Comparison of ENCODE assay signal across 8 cellular contexts in the genomic region with DNA sequence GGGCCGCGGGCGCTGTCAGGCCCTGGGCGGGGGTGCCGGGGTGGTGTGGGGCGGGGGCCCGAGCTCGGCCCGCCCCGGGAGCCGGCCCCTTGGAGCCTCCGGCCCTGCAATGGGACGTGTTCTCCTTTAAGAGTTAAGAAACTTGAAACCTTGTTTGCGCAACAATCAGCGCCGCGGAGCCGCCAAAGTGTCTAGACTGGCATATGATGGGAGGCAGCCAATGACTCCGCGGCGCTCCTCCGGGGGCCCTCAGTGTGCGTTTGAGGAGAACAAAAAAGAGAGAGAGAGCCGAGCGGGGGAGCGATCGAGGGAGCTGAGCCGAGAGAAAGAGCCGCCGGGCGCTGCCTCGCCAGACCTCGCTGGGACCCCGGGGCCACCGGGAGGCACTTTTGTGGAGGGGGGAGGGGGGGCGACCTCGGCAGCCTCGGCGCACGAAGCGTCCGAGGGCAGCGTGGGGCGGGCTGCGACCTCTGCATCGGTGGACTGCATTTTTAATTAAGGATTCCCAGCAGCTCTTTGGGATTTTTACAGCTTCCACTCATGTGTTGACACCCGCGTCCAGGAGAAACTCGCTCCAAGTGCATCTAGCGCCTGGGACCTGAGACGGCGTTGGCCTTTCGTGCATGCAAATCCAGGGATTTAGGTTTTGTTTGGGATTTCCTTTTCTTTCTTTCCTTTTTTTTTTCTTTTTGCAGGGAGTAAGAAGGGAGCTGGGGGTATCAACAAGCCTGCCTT. TPM values are rescaled to one million over a fixed set of nuclear protein-coding genes. Genes with fewer than 3 reads are reported as not detected.
DNase-seq lines count a peak whose midpoint lies in the region; ATAC-seq, FAIRE-seq and TF ChIP-seq lines count a peak whose summit lies in the region.

A gene (plus strand): TSS at position 202 of the 735 bp plus-strand sequence. CDS start 1,023 bp downstream, outside the sequence.

- ATAC-seq in HG03039 (IDR thresholded peaks at IDR 0.05; ENCODE audit: unreplicated experiment): peak; percentile 31
- ATAC-seq in HG02884 (IDR thresholded peaks at IDR 0.05; ENCODE audit: unreplicated experiment): no peak

- WGBS in spleen, 5 donors: 0 to 2% (median 1%) methylated on average over 33 to 53 of the region's 53 CpGs

- DNase-seq in DMS 273 (lab: John Stamatoyannopoulos, UW; ENCODE audit: unreplicated experiment) (peak; percentile 98), NCI-H510A (lab: John Stamatoyannopoulos, UW) (peak; percentile 74), cerebellar cortex (ENCODE audit: low spot score) (peak; percentile 95), keratinocyte (ENCODE audit: low read depth, low spot score) (peak; percentile 72), spleen (peak; percentile 93)
- DNase-seq in activated CD4-positive, alpha-beta T cell treated with anti-CD3 and anti-CD28 coated beads for 1 hour: peak; percentile 49

- H3K27me3 ChIP-seq in keratinocyte (ENCODE audit: control insufficient read depth, extremely low read depth, insufficient read depth, low read length): peaks cover 41% of the 10 kb centered on the region
- H3K27me3 ChIP-seq in spleen (replicated peaks in 1 of 7): peaks cover 0 to 54% (median 33%) of the 10 kb centered on the region in 7 donors

- H2AFZ ChIP-seq in keratinocyte (ENCODE audit: control insufficient read depth, low read length): peak within 1 kb of the TSS; percentile 81

- H3K27ac ChIP-seq in keratinocyte (ENCODE audit: control insufficient read depth, insufficient read depth, low read length) (peak within 1 kb of the TSS; percentile 22), spleen (peak within 1 kb of the TSS in 7 of 8 donors; percentile 48 to 86 (median 79))

- no peak for TF ChIP-seq POLR2A in spleen (IDR thresholded peaks at IDR 0.05)

- no peaks in the 10 kb centered on the region for H3K9me1 ChIP-seq in keratinocyte (ENCODE audit: control insufficient read depth, extremely low read depth, insufficient read depth, low read length)

- peak within 1 kb of the TSS; percentile 26 for H3K9ac ChIP-seq in keratinocyte (ENCODE audit: control insufficient read depth, extremely low read depth, insufficient read depth, low read length)

- no peaks in the 10 kb centered on the region for H3K79me2 ChIP-seq in keratinocyte (ENCODE audit: control insufficient read depth, insufficient read depth, low read length)

- intact Hi-C loops in spleen (cut with DNase I; ENCODE audit: low total_unique reads): no loop called here

- H3K4me2 ChIP-seq in keratinocyte (ENCODE audit: control insufficient read depth, extremely low read depth, insufficient read depth, low read depth, low read length): peak within 1 kb of the TSS; percentile 97

- dilution Hi-C loops in keratinocyte (cut with MboI; ENCODE audit: extremely low pct_ligation_motif_present, low sequenced_read_pairs): no loop called here

- FAIRE-seq in keratinocyte (lab: Jason Lieb, UNC): no peak

- H3K4me3 ChIP-seq in keratinocyte (ENCODE audit: control insufficient read depth in 2 of 3, extremely low read depth in 1 of 3, insufficient read depth in 2 of 3, low read depth in 1 of 3, low read length in 3 of 3) (peak within 1 kb of the TSS; percentile 44 to 71 (median 69)), spleen (peak within 1 kb of the TSS; percentile 72 to 94 (median 84))

- no peaks in the 10 kb centered on the region for H3K9me3 ChIP-seq in keratinocyte (ENCODE audit: control insufficient read depth, low read depth, low read length)
- H3K9me3 ChIP-seq in spleen: no peaks in the 10 kb centered on the region

- H3K4me1 ChIP-seq in keratinocyte (ENCODE audit: control insufficient read depth, extremely low read depth, insufficient read depth, low read length): peaks cover 17% of the 10 kb centered on the region
- peaks cover 10 to 67% (median 33%) of the 10 kb centered on the region in 6 donors for H3K4me1 ChIP-seq in spleen

- H4K20me1 ChIP-seq in keratinocyte (ENCODE audit: control insufficient read depth, extremely low read depth, insufficient read depth, low read length): no peaks in the 10 kb centered on the region

- TF ChIP-seq CTCF in keratinocyte (optimal IDR thresholded peaks at IDR 0.05 in 1 of 3, IDR thresholded peaks at IDR 0.05 in 1 of 3, conservative IDR thresholded peaks at IDR 0.05 in 1 of 3; ENCODE audit: extremely low read depth in 1 of 3, insufficient read depth in 2 of 3, low read length in 3 of 3) (no peak), spleen (IDR thresholded peaks at IDR 0.05 in 8 of 11, conservative IDR thresholded peaks at IDR 0.05 in 3 of 11) (no peak)

- H3K36me3 ChIP-seq in keratinocyte (ENCODE audit: control insufficient read depth in 2 of 2, extremely low read depth in 1 of 2, insufficient read depth in 2 of 2, low read length in 2 of 2) (no peaks in the 10 kb centered on the region), spleen (no peaks in the 10 kb centered on the region)

RNA-seq across cellular contexts. Expression of the gene that starts here (rescaled TPM):
- polyA plus RNA-seq in keratinocyte (0.01 to 0.04 TPM (median 0.03 TPM) in 3 replicates), spleen (1 to 10 TPM in 2 of 3 donors, under 1 TPM in 1; 0.72 to 3.5 (median 3.4) TPM)
- not detected for polyA plus RNA-seq in keratinocyte (2011; ENCODE audit: low read depth)
- polyA plus RNA-seq in keratinocyte (2011; cell fraction: cytosol; rRNA removed): not detected in 2 replicates
- 0.06 and 0.07 TPM in 2 replicates for polyA plus RNA-seq in keratinocyte (2011; cell fraction: nucleus; rRNA removed)
- polyA plus RNA-seq in keratinocyte (2012; ENCODE audit: low replicate concordance): 0.02 and 0.04 TPM in 2 replicates
- polyA minus RNA-seq in keratinocyte: 0.03 TPM in 1 of 3 replicates, not detected in the others
- 3.8 TPM for polyA minus RNA-seq in keratinocyte (2011; cell fraction: cytosol; rRNA and poly(A)+ RNA removed)
- 0.32 and 0.54 TPM in 2 replicates for polyA minus RNA-seq in keratinocyte (2011; cell fraction: nucleus; rRNA and poly(A)+ RNA removed)
- 10 to 100 TPM in 2 of 7 donors, 1 to 10 TPM in 5; 3.6 to 14.0 (median 6.9) TPM for total RNA-seq in spleen
